7 cellular contexts compared by ENCODE assay signal in the genomic region with DNA sequence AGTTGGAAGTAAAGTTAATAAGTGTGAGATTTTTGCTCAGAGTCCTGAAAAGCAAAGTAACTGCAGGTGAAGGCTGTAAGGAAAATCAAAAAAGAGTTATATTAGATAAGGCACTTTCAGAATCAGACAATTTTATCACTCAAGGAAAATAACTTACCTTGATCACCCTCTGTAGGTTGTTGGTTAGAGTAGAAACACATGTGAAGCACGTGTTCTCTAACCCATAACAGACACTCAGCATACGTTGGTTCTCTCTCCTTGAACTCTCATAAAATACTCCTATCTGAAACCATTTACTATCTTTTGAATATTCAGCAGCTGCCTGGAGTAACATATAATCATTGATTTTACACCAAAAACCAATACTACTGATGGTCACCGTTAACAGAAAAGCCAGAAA.
"Had no signal": no experiment of that assay in that cellular context is flagged by ENCODE, and none has a peak within 500 bp of the region (broad histone marks: within the 10 kb centered on the region; RNA-seq: fewer than 3 reads in every experiment).

No MANE protein-coding gene starts in this region.

- H3K27me3 Mint-ChIP-seq: IgD-negative memory B cell had no signal

- FAIRE-seq: K562 had no signal

- H3K9ac ChIP-seq: KMS-11 had no signal

- H3K27ac ChIP-seq: HL-60, KMS-11 had no signal

- H3K27ac Mint-ChIP-seq: IgD-negative memory B cell had no signal

- ATAC-seq: K562 had no signal

- H3K4me1 Mint-ChIP-seq: IgD-negative memory B cell had no signal

- H3K36me3 Mint-ChIP-seq: IgD-negative memory B cell had no signal

- H3K4me3 ChIP-seq: K562 had no signal

- H3K4me2 ChIP-seq: KMS-11 had no signal

- H3K4me3 Mint-ChIP-seq: IgD-negative memory B cell had no signal

- DNase-seq: IMR-90, KBM-7, KG1 had no signal
